ENCODE assay signal across 22 cellular contexts in the genomic region with DNA sequence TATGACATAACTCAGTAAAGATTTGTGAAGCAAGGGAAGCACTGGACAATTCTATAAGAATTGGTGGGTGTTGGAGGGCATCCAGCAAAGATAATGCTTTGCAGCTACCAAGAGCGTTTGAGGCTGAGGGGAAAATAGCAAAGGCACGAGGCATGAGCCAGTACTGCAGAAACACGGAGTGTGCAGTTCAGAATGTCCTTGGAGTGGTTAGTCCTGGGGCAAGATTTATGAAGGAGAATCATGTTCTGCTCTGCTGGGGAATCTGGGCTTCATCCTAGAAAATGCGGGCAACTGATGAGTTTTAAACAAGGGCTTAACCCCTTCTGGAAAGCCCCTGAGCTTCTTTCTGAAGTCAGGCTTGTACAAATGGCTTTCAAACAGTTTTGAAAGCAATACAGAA.
A peak's percentile ranks its signal among the peaks of the same experiment; 100 is the strongest.
DNase-seq lines count a peak whose midpoint lies in the region; ATAC-seq, FAIRE-seq and TF ChIP-seq lines count a peak whose summit lies in the region.
"Had no signal": no experiment of that assay in that cellular context is flagged by ENCODE, and none has a peak within 500 bp of the region (broad histone marks: within the 10 kb centered on the region; RNA-seq: fewer than 3 reads in every experiment).

No MANE protein-coding gene starts in this region.

- no peak for TF ChIP-seq EP300 in GM12878 (IDR thresholded peaks at IDR 0.05; ENCODE audit: borderline replicate concordance in 1 of 2, control insufficient read depth in 1 of 2, low read depth in 2 of 2, low read length in 2 of 2)

- H3K9ac ChIP-seq in GM12878 (ENCODE audit: control insufficient read depth, insufficient read depth, low read length) (no peak overlapping the region), keratinocyte (ENCODE audit: control insufficient read depth, extremely low read depth, insufficient read depth, low read length) (no peak overlapping the region)

- dilution Hi-C loops in keratinocyte (cut with MboI; ENCODE audit: extremely low pct_ligation_motif_present, low sequenced_read_pairs), result no loop called here

- H4K20me1 ChIP-seq in GM12878 (ENCODE audit: control insufficient read depth, insufficient read depth), result no peaks in the 10 kb centered on the region
- no peaks in the 10 kb centered on the region for H4K20me1 ChIP-seq in keratinocyte (ENCODE audit: control insufficient read depth, extremely low read depth, insufficient read depth, low read length)

- no peak overlapping the region for H3K4me2 ChIP-seq in GM12878 (ENCODE audit: control insufficient read depth, insufficient read depth)
- H3K4me2 ChIP-seq in keratinocyte (ENCODE audit: control insufficient read depth, extremely low read depth, insufficient read depth, low read depth, low read length), result no peak overlapping the region

- ATAC-seq in GM12878 (peak; percentile 22; the same call in 1 of the 3 replicates), HG02885 (IDR thresholded peaks at IDR 0.05; ENCODE audit: poor library complexity, unreplicated experiment) (no peak), GM21360 (IDR thresholded peaks at IDR 0.05; ENCODE audit: unreplicated experiment) (no peak)
- ATAC-seq: effector memory CD8-positive, alpha-beta T cell; lower lobe of right lung; upper lobe of right lung had no signal

- no TSS peak for BruUV-seq in GM12878 (replicated peaks; lab: Mats Ljungman, UMichigan)

- no peaks in the 10 kb centered on the region for H3K9me3 Mint-ChIP-seq in progenitor cell of endocrine pancreas (ENCODE audit: low read depth)
- H3K9me3 Mint-ChIP-seq: activated naive CD8-positive, alpha-beta T cell treated with anti-CD3 and anti-CD28 coated beads for 36 hours; central memory CD8-positive, alpha-beta T cell; effector memory CD8-positive, alpha-beta T cell; nephron had no signal

- RAD21 ChIA-PET in GM12878 (lab: Charles Lee; ENCODE audit: unreplicated experiment), result no interaction called here

- H3K36me3 ChIP-seq in ACC112 (ENCODE audit: insufficient read depth, low read length) (no peaks in the 10 kb centered on the region), GM12878 (ENCODE audit: control insufficient read depth in 2 of 2, insufficient read depth in 2 of 2, low read length in 1 of 2) (no peaks in the 10 kb centered on the region), keratinocyte (ENCODE audit: control insufficient read depth in 2 of 2, extremely low read depth in 1 of 2, insufficient read depth in 2 of 2, low read length in 2 of 2) (peaks cover 0 to 7% of the 10 kb centered on the region in 2 experiments)
- H3K36me3 ChIP-seq: HAP-1, lower lobe of right lung, prostate gland had no signal

- H3K9me3 ChIP-seq in GM12878 (replicated peaks; ENCODE audit: control insufficient read depth, insufficient read depth, low read length), result no peaks in the 10 kb centered on the region
- H3K9me3 ChIP-seq in keratinocyte (ENCODE audit: control insufficient read depth, low read depth, low read length), result no peaks in the 10 kb centered on the region
- H3K9me3 ChIP-seq: HAP-1, lower lobe of right lung, prostate gland, upper lobe of right lung had no signal

- no peaks in the 10 kb centered on the region for H3K36me3 Mint-ChIP-seq in progenitor cell of endocrine pancreas (ENCODE audit: insufficient read depth)

- SMC1A ChIA-PET in GM12878 (lab: Charles Lee; ENCODE audit: uncharacterized antibody, unreplicated experiment), result interaction anchor here (1.2 kb wide), 1 partner anchor 134 kb away, joined by 3 read pairs; no protein-coding TSS in a partner anchor

- H3K27me3 Mint-ChIP-seq in progenitor cell of endocrine pancreas, result no peaks in the 10 kb centered on the region
- H3K27me3 Mint-ChIP-seq: activated naive CD8-positive, alpha-beta T cell treated with anti-CD3 and anti-CD28 coated beads for 36 hours; central memory CD8-positive, alpha-beta T cell; effector memory CD8-positive, alpha-beta T cell had no signal

- CTCF ChIA-PET in GM12878 (lab: Yijun Ruan, JAX), result no interaction called here

- H3K79me2 ChIP-seq in ACC112 (ENCODE audit: control insufficient read depth, insufficient read depth, low read length, unreplicated experiment) (no peaks in the 10 kb centered on the region), GM12878 (ENCODE audit: control insufficient read depth, insufficient read depth, low read length) (no peaks in the 10 kb centered on the region), keratinocyte (ENCODE audit: control insufficient read depth, insufficient read depth, low read length) (no peaks in the 10 kb centered on the region)

- no peak overlapping the region for H3K4me3 ChIP-seq in ACC112 (ENCODE audit: low read depth, low read length)
- H3K4me3 ChIP-seq in GM12878, result no peak overlapping the region
- H3K4me3 ChIP-seq in keratinocyte (ENCODE audit: control insufficient read depth in 2 of 3, extremely low read depth in 1 of 3, insufficient read depth in 2 of 3, low read depth in 1 of 3, low read length in 3 of 3), result no peak overlapping the region
- H3K4me3 ChIP-seq: HAP-1, lower lobe of right lung, prostate gland, upper lobe of right lung had no signal

- no peak for FAIRE-seq in HTR-8/SVneo (lab: Jason Lieb, UNC)
- no peak for FAIRE-seq in GM12878 (lab: Jason Lieb, UNC)
- FAIRE-seq in keratinocyte (lab: Jason Lieb, UNC), result peak; percentile 9
- FAIRE-seq: frontal cortex had no signal

- no peak for TF ChIP-seq CTCF in GM12878 (IDR thresholded peaks at IDR 0.05 in 2 of 3, conservative IDR thresholded peaks at IDR 0.05 in 1 of 3; ENCODE audit: control insufficient read depth in 2 of 3, extremely low read depth in 1 of 3, insufficient read depth in 1 of 3, low read depth in 3 of 3, low read length in 3 of 3)
- TF ChIP-seq CTCF in keratinocyte (optimal IDR thresholded peaks at IDR 0.05 in 1 of 3, IDR thresholded peaks at IDR 0.05 in 1 of 3, conservative IDR thresholded peaks at IDR 0.05 in 1 of 3; ENCODE audit: extremely low read depth in 1 of 3, insufficient read depth in 2 of 3, low read length in 3 of 3), result no peak
- no peak for TF ChIP-seq CTCF in progenitor cell of endocrine pancreas (IDR thresholded peaks at IDR 0.05; ENCODE audit: unreplicated experiment)

- intact Hi-C loops in GM12878 (cut with micrococcal nuclease; ENCODE audit: unreplicated experiment), result no loop called here

- H3K27me3 ChIP-seq in ACC112 (ENCODE audit: insufficient read depth, low read length) (no peaks in the 10 kb centered on the region), GM12878 (replicated peaks in 1 of 2; ENCODE audit: control insufficient read depth in 2 of 2, insufficient read depth in 2 of 2, low read length in 1 of 2) (no peaks in the 10 kb centered on the region), keratinocyte (ENCODE audit: control insufficient read depth, extremely low read depth, insufficient read depth, low read length) (no peaks in the 10 kb centered on the region)
- H3K27me3 ChIP-seq: upper lobe of right lung had no signal

- H3K9me1 ChIP-seq in keratinocyte (ENCODE audit: control insufficient read depth, extremely low read depth, insufficient read depth, low read length), result no peaks in the 10 kb centered on the region

- H3K4me1 ChIP-seq in ACC112 (ENCODE audit: control insufficient read depth, insufficient read depth, low read length, unreplicated experiment), result peaks cover 48% of the 10 kb centered on the region
- no peaks in the 10 kb centered on the region for H3K4me1 ChIP-seq in GM12878 (ENCODE audit: control insufficient read depth, insufficient read depth, low read length)
- H3K4me1 ChIP-seq in keratinocyte (ENCODE audit: control insufficient read depth, extremely low read depth, insufficient read depth, low read length), result peaks cover 15% of the 10 kb centered on the region
- H3K4me1 ChIP-seq: HAP-1, lower lobe of right lung, prostate gland, upper lobe of right lung had no signal

- H3K4me3 Mint-ChIP-seq in progenitor cell of endocrine pancreas (ENCODE audit: low read depth), result no peak overlapping the region
- H3K4me3 Mint-ChIP-seq: activated naive CD8-positive, alpha-beta T cell treated with anti-CD3 and anti-CD28 coated beads for 36 hours; central memory CD8-positive, alpha-beta T cell; effector memory CD8-positive, alpha-beta T cell; nephron had no signal

- no peaks in the 10 kb centered on the region for H3K4me1 Mint-ChIP-seq in progenitor cell of endocrine pancreas (ENCODE audit: low read depth)
- H3K4me1 Mint-ChIP-seq: activated naive CD8-positive, alpha-beta T cell treated with anti-CD3 and anti-CD28 coated beads for 36 hours; central memory CD8-positive, alpha-beta T cell had no signal

- H2AFZ ChIP-seq in ACC112 (ENCODE audit: low read length, unreplicated experiment) (peak overlapping the region; percentile 15), GM12878 (ENCODE audit: control insufficient read depth, low read depth, low read length) (no peak overlapping the region), keratinocyte (ENCODE audit: control insufficient read depth, low read length) (no peak overlapping the region)

- TF ChIP-seq POLR2A in GM12878 (IDR thresholded peaks at IDR 0.05; ENCODE audit: low read depth, low read length), result no peak

- DNase-seq in HTR-8/SVneo (ENCODE audit: insufficient read length, low spot score) (peak; percentile 3), GM12878 (ENCODE audit: low read depth, low spot score) (no peak), keratinocyte (ENCODE audit: low read depth, low spot score) (no peak), progenitor cell of endocrine pancreas (ENCODE audit: low spot score, unreplicated experiment) (no peak)
- no peak for DNase-seq in activated CD4-positive, alpha-beta T cell treated with anti-CD3 and anti-CD28 coated beads, Interleukin-2, amount 50 U/mL, for 48 hours
- DNase-seq: activated CD4-positive, alpha-beta T cell treated with anti-CD3 and anti-CD28 coated beads for 4 hours; activated naive CD8-positive, alpha-beta T cell treated with anti-CD3 and anti-CD28 coated beads for 36 hours; activated T-cell treated with anti-CD3 and anti-CD28 coated beads, Interleukin-2, amount 50 U/mL, for 1 hour; effector memory CD8-positive, alpha-beta T cell; lower lobe of right lung; NCI-H187 treated with DMSO at 0.1 percent for 48 hours; NCI-H446 treated with DMSO at 0.1 percent for 48 hours; stimulated activated naive CD4-positive, alpha-beta T cell; upper lobe of right lung had no signal

- TF ChIP-seq RAD21 in GM12878 (IDR thresholded peaks at IDR 0.05; ENCODE audit: insufficient read depth, low read depth, low read length), result no peak

- in situ Hi-C loops in GM12878 (cut with MboI), result no loop called here

- H3K27ac ChIP-seq in ACC112 (ENCODE audit: low read depth, low read length), result peak overlapping the region; percentile 100
- H3K27ac ChIP-seq in GM12878 (ENCODE audit: control insufficient read depth, insufficient read depth), result no peak overlapping the region
- H3K27ac ChIP-seq in keratinocyte (ENCODE audit: control insufficient read depth, insufficient read depth, low read length), result no peak overlapping the region
- H3K27ac ChIP-seq: lower lobe of right lung, prostate gland, upper lobe of right lung had no signal

- 9% methylated on average over 4 of the region's 4 CpGs for WGBS in GM12878 (ENCODE audit: insufficient coverage, insufficient replicate concordance, low lambda C conversion rate, missing lambda C conversion rate)

- H3K27ac Mint-ChIP-seq in progenitor cell of endocrine pancreas, result no peak overlapping the region
- H3K27ac Mint-ChIP-seq: activated naive CD8-positive, alpha-beta T cell treated with anti-CD3 and anti-CD28 coated beads for 36 hours; nephron had no signal

- POLR2A ChIA-PET in GM12878 (lab: Charles Lee), result no interaction called here

TF ChIP-seq in GM12878, 131 proteins besides CTCF, POLR2A, EP300 and RAD21 (continues in another document):
- TF ChIP-seq TCF7 (IDR thresholded peaks at IDR 0.05; ENCODE audit: borderline replicate concordance), result no peak
- no peak for TF ChIP-seq CBX5 (IDR thresholded peaks at IDR 0.05; ENCODE audit: low read depth)
